In the genomic region with DNA sequence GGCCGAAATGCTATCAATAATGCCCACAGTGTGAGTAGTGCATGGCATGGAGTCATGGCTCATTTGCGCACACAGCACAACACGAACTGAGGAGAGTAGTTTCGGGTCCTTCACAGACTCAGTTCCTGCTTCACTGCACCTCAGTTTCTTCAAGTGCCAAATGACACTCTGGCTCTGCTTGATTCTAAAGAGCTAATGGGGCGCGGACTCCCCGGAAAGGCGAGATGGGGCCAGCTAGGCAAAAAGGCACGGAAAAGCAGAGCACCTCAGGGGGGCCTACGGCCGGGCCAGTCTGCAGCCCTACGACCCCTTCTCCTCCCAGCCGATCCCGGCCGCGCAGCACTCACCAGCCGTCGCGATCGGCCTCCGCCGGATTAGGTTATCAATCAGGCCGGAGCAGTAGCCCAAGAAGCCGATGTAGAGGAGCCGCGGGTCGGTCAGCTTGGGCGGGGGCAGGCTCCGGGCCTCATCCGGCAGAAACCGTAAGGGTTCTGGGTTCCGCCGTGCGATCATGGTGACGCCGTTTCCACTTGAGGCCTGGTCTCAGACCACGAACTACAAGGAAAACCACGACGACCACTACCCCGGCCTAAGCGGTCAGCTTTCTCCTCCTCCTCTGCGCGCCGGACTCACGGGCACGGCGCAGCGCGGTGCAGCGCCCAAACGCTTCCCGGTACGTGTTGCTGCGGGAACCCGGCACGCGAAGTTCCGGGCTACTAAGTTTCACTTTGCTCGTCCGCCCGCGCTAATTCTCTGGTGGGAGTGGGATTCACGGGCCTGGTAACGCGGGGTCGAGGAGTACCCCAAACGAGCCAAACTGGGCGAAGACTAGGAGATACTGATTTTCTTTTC, we compare ENCODE assay signal across 1 cellular context.
TF ChIP-seq lines count a peak whose summit lies in the region.

A gene (minus strand): TSS at position 631 of the 852 bp plus-strand sequence. CDS start 118 bp downstream, at position 513.

TF ChIP-seq in A549, 52 proteins besides CTCF, POLR2A, EP300 and RAD21 (continued from another document):
- TF ChIP-seq, protein P1, sequence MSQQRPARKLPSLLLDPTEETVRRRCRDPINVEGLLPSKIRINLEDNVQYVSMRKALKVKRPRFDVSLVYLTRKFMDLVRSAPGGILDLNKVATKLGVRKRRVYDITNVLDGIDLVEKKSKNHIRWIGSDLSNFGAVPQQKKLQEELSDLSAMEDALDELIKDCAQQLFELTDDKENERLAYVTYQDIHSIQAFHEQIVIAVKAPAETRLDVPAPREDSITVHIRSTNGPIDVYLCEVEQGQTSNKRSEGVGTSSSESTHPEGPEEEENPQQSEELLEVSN (IDR thresholded peaks at IDR 0.05; ENCODE audit: borderline replicate concordance, low read depth), result peak; percentile 93
- TF ChIP-seq RFX5 (IDR thresholded peaks at IDR 0.05) (peak; percentile 60; the same call in 1 of the 2 replicates), ZSCAN20 (CRISPR knock-in tag; IDR thresholded peaks at IDR 0.05) (no peak), FOSB (CRISPR knock-in tag; IDR thresholded peaks at IDR 0.05) (no peak), NPAS2 (CRISPR knock-in tag; IDR thresholded peaks at IDR 0.05; ENCODE audit: borderline replicate concordance) (no peak), TFCP2L1 (CRISPR knock-in tag; IDR thresholded peaks at IDR 0.05) (no peak), MAZ (IDR thresholded peaks at IDR 0.05; ENCODE audit: borderline replicate concordance, low read depth, low read length) (no peak), GATA3 (IDR thresholded peaks at IDR 0.05; ENCODE audit: borderline replicate concordance) (peak; percentile 66), NR3C1 (IDR thresholded peaks at IDR 0.05) (no peak), ZFP36 (IDR thresholded peaks at IDR 0.05; ENCODE audit: borderline replicate concordance, partially characterized antibody) (no peak), MAFK (IDR thresholded peaks at IDR 0.05; ENCODE audit: partially characterized antibody) (no peak), PHF8 (IDR thresholded peaks at IDR 0.05; ENCODE audit: borderline replicate concordance, low read depth) (peak; percentile 95), EHF (CRISPR knock-in tag; IDR thresholded peaks at IDR 0.05) (0 out of 2 replicates have a peak, but pooled peaks have one; percentile 15), BHLHE40 (IDR thresholded peaks at IDR 0.05; ENCODE audit: low read depth, low read length) (0 out of 2 replicates have a peak, but pooled peaks have one; percentile 29), HDAC2 (IDR thresholded peaks at IDR 0.05) (peak; percentile 23; the same call in 1 of the 2 replicates), ESRRA (IDR thresholded peaks at IDR 0.05; ENCODE audit: borderline replicate concordance, low read length) (no peak), CEBPB (IDR thresholded peaks at IDR 0.05) (no peak), CHD4 (IDR thresholded peaks at IDR 0.05; ENCODE audit: borderline replicate concordance) (no peak), KDM1A (IDR thresholded peaks at IDR 0.05; ENCODE audit: low read depth) (no peak), RCOR1 (IDR thresholded peaks at IDR 0.05; ENCODE audit: low read depth, low read length) (no peak), HOXB13 (CRISPR knock-in tag; IDR thresholded peaks at IDR 0.05; ENCODE audit: low read depth) (no peak), ZNF302 (CRISPR knock-in tag; IDR thresholded peaks at IDR 0.05) (no peak), NFE2L2 (conservative IDR thresholded peaks at IDR 0.05; ENCODE audit: low read length) (no peak), EHMT2 (IDR thresholded peaks at IDR 0.05; ENCODE audit: low read depth) (no peak), CBX2 (IDR thresholded peaks at IDR 0.05; ENCODE audit: borderline replicate concordance, low read depth) (no peak), SREBF2 (IDR thresholded peaks at IDR 0.05) (no peak), CHD2 (IDR thresholded peaks at IDR 0.05; ENCODE audit: low read length, partially characterized antibody) (no peak)
- TF ChIP-seq, protein P2, sequence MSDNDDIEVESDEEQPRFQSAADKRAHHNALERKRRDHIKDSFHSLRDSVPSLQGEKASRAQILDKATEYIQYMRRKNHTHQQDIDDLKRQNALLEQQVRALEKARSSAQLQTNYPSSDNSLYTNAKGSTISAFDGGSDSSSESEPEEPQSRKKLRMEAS (IDR thresholded peaks at IDR 0.05), result peak; percentile 96
- TF ChIP-seq, protein P3, sequence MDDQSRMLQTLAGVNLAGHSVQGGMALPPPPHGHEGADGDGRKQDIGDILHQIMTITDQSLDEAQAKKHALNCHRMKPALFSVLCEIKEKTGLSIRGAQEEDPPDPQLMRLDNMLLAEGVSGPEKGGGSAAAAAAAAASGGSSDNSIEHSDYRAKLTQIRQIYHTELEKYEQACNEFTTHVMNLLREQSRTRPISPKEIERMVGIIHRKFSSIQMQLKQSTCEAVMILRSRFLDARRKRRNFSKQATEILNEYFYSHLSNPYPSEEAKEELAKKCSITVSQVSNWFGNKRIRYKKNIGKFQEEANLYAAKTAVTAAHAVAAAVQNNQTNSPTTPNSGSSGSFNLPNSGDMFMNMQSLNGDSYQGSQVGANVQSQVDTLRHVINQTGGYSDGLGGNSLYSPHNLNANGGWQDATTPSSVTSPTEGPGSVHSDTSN (IDR thresholded peaks at IDR 0.05), result 0 out of 2 replicates have a peak, but pooled peaks have one; percentile 34
- TF ChIP-seq, protein P4, sequence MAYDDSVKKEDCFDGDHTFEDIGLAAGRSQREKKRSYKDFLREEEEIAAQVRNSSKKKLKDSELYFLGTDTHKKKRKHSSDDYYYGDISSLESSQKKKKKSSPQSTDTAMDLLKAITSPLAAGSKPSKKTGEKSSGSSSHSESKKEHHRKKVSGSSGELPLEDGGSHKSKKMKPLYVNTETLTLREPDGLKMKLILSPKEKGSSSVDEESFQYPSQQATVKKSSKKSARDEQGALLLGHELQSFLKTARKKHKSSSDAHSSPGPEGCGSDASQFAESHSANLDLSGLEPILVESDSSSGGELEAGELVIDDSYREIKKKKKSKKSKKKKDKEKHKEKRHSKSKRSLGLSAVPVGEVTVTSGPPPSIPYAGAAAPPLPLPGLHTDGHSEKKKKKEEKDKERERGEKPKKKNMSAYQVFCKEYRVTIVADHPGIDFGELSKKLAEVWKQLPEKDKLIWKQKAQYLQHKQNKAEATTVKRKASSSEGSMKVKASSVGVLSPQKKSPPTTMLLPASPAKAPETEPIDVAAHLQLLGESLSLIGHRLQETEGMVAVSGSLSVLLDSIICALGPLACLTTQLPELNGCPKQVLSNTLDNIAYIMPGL (CRISPR knock-in tag; IDR thresholded peaks at IDR 0.05; ENCODE audit: borderline replicate concordance), result peak; percentile 79; the same call in 1 of the 2 replicates
- TF ChIP-seq, protein P5, sequence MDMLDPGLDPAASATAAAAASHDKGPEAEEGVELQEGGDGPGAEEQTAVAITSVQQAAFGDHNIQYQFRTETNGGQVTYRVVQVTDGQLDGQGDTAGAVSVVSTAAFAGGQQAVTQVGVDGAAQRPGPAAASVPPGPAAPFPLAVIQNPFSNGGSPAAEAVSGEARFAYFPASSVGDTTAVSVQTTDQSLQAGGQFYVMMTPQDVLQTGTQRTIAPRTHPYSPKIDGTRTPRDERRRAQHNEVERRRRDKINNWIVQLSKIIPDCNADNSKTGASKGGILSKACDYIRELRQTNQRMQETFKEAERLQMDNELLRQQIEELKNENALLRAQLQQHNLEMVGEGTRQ (IDR thresholded peaks at IDR 0.05), result no peak
